Comparison of ENCODE assay signal across 30 cellular contexts in genomic region chr3:185060655-185061054, GRCh38.
"Had no signal": no experiment of that assay in that cellular context is flagged by ENCODE, and none has a peak within 500 bp of the region (broad histone marks: within the 10 kb centered on the region; RNA-seq: fewer than 3 reads in every experiment).

No MANE protein-coding gene starts in this region.

- H3K27ac ChIP-seq: brain microvascular endothelial cell, esophagus squamous epithelium, gastroesophageal sphincter, WERI-Rb-1 had no signal

- H3K27me3 ChIP-seq: brain microvascular endothelial cell, gastroesophageal sphincter, heart right ventricle had no signal

- H3K4me3 ChIP-seq: esophagus squamous epithelium, gastroesophageal sphincter, heart right ventricle had no signal

- ATAC-seq: activated CD4-positive, CD25-positive, alpha-beta regulatory T cell treated with anti-CD3 and anti-CD28 coated beads, Interleukin-2, amount 50 U/mL, for 24 hours; activated CD8-positive, alpha-beta T cell treated with anti-CD3 and anti-CD28 coated beads for 36 hours; activated T-cell treated with anti-CD3 and anti-CD28 coated beads, Interleukin-2, amount 50 U/mL, for 4 hours; activated T-helper 17 cell treated with anti-CD3 and anti-CD28 coated beads, Interleukin-2, amount 50 U/mL, for 72 hours; effector memory CD8-positive, alpha-beta T cell; gastroesophageal sphincter; heart right ventricle; T-helper 17 cell had no signal

- DNase-seq: activated B cell treated with CpG ODN at 0.5 μM for 24 hours; activated CD4-positive, alpha-beta T cell treated with anti-CD3 and anti-CD28 coated beads for 48 hours; activated CD4-positive, alpha-beta T cell treated with anti-CD3 and anti-CD28 coated beads, Interleukin-2, amount 50 U/mL, for 1 hour; activated CD4-positive, alpha-beta T cell treated with anti-CD3 and anti-CD28 coated beads, Interleukin-2, amount 50 U/mL, for 48 hours; activated CD8-positive, alpha-beta memory T cell treated with anti-CD3 and anti-CD28 coated beads for 24 hours; activated CD8-positive, alpha-beta T cell treated with anti-CD3 and anti-CD28 coated beads for 36 hours; activated effector memory CD4-positive, alpha-beta T cell treated with Interleukin-2 at 50 U/mL for 16 hours; activated gamma-delta T cell treated with Interleukin-2 at 50 U/mL for 16 hours; activated naive CD4-positive, alpha-beta T cell treated with anti-CD3 and anti-CD28 coated beads, Interleukin-2, amount 50 U/mL, for 16 hours; activated naive CD4-positive, alpha-beta T cell treated with Interleukin-2 at 50 U/mL for 16 hours; activated T-cell treated with anti-CD3 and anti-CD28 coated beads, Interleukin-2, amount 50 U/mL, for 4 hours; amniotic stem cell; anterior cingulate cortex; brain microvascular endothelial cell; cortex of kidney; dermis blood vessel endothelial cell; effector CD4-positive, alpha-beta T cell; effector memory CD8-positive, alpha-beta T cell; erythroblast; esophagus squamous epithelium; foreskin melanocyte; heart right ventricle; T-helper 17 cell; T1000; WERI-Rb-1 had no signal

- H3K4me1 ChIP-seq: esophagus squamous epithelium, gastroesophageal sphincter had no signal

- H3K36me3 ChIP-seq: brain microvascular endothelial cell, gastroesophageal sphincter, WERI-Rb-1 had no signal

- FAIRE-seq: astrocyte, bronchial epithelial cell had no signal
